Comparison of ENCODE assay signal across 26 cellular contexts in the genomic region with DNA sequence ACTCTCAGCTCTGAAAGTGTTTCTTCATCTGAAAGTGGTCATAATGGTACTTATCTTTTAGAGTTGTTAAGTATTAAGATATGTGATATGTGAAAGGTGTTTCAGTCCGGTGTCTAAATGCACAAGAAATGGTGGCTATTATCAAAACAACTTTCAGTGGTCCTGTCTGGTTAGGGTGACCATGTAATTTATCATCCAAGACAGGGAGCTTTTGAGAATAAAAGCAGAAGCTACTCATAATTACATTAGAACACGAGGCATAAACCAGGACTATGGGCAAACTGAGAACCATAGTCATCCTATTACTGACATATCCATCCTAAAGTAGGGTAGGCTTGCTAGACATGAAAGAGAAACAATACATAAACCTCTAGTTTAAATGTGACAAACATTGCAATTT.
"Had no signal": no experiment of that assay in that cellular context is flagged by ENCODE, and none has a peak within 500 bp of the region (broad histone marks: within the 10 kb centered on the region; RNA-seq: fewer than 3 reads in every experiment).

No MANE protein-coding gene starts in this region.

- H3K4me3 ChIP-seq: colonic mucosa, coronary artery, dorsolateral prefrontal cortex, esophagus muscularis mucosa, esophagus squamous epithelium, gastrocnemius medialis, gastroesophageal sphincter, heart left ventricle, heart right ventricle, hepatocyte had no signal

- H3K79me2 ChIP-seq: hepatocyte had no signal

- ATAC-seq: effector memory CD8-positive, alpha-beta T cell; esophagus mucosa; foreskin keratinocyte; gastrocnemius medialis; gastroesophageal sphincter; heart left ventricle; heart right ventricle had no signal

- H3K27ac ChIP-seq: colonic mucosa, coronary artery, dorsolateral prefrontal cortex, epithelial cell of prostate, esophagus muscularis mucosa, esophagus squamous epithelium, foreskin keratinocyte, gastrocnemius medialis, gastroesophageal sphincter, heart left ventricle, heart right ventricle, hepatocyte had no signal

- H3K36me3 ChIP-seq: colonic mucosa, esophagus muscularis mucosa, esophagus squamous epithelium, gastrocnemius medialis, gastroesophageal sphincter, heart left ventricle, heart right ventricle had no signal

- H3K27me3 Mint-ChIP-seq: dendritic cell treated with granulocyte-macrophage colony-stimulating factor and Interleukin-4, amounts not matched to agents 40 ng/mL and 50 ng/mL, for 4 days; effector memory CD8-positive, alpha-beta T cell had no signal

- H3K4me2 ChIP-seq: hepatocyte had no signal

- H3K9me3 Mint-ChIP-seq: effector memory CD8-positive, alpha-beta T cell; endodermal cell had no signal

- DNase-seq: colonic mucosa; cortex of kidney; dermis blood vessel endothelial cell; dorsolateral prefrontal cortex; effector CD4-positive, alpha-beta T cell; effector CD8-positive, alpha-beta T cell; effector memory CD4-positive, alpha-beta T cell; effector memory CD8-positive, alpha-beta T cell; endodermal cell; erythroblast; esophagus squamous epithelium; foreskin fibroblast; foreskin keratinocyte; foreskin melanocyte; gastrocnemius medialis; glutamatergic neuron; head of caudate nucleus; heart left ventricle; heart right ventricle had no signal

- H3K9me3 ChIP-seq: colonic mucosa, esophagus muscularis mucosa, esophagus squamous epithelium, gastrocnemius medialis, gastroesophageal sphincter, heart left ventricle, heart right ventricle had no signal

- H2AFZ ChIP-seq: hepatocyte had no signal

- H3K4me3 Mint-ChIP-seq: dendritic cell treated with granulocyte-macrophage colony-stimulating factor and Interleukin-4, amounts not matched to agents 40 ng/mL and 50 ng/mL, for 4 days; effector memory CD8-positive, alpha-beta T cell; endodermal cell had no signal

- H3K4me1 ChIP-seq: colonic mucosa, esophagus muscularis mucosa, esophagus squamous epithelium, foreskin keratinocyte, gastrocnemius medialis, gastroesophageal sphincter had no signal

- H3K27me3 ChIP-seq: colonic mucosa, dorsolateral prefrontal cortex, esophagus muscularis mucosa, esophagus squamous epithelium, foreskin keratinocyte, gastrocnemius medialis, gastroesophageal sphincter, heart left ventricle, heart right ventricle, hepatocyte had no signal
